In the genomic region with DNA sequence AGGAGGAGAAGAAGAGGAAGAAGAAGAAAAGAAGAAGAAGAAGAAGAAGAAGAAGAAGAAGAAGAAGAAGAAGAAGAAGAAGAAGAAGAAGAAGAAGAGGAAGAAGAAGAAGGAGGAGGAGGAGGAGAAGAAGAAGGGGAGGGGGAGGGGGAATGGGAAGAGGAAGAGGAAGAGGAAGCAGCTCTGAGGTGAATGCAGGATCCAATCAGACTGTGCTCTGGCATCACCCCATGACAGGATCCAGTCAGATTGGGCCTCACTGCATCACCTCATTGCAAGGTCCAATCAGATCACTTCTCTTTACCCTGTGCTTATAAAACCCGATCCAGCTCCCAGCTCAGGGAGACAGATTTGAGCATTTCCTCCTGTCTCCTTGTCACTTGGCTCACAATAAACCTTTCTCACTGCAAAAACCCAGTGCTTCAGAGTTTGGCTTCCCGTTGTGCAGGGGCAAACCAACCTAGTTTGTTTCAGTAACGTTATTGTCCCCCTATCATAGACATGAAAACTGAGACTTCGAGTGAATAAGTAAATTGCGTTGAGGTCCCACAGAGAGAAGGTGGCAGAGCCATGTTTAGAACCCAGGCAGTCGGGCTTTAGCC, we compare ENCODE assay signal across 17 cellular contexts. TPM values are rescaled to one million over a fixed set of nuclear protein-coding genes. Genes with fewer than 3 reads are reported as not detected.
A peak's percentile ranks its signal among the peaks of the same experiment; 100 is the strongest.
DNase-seq lines count a peak whose midpoint lies in the region; ATAC-seq, FAIRE-seq and TF ChIP-seq lines count a peak whose summit lies in the region.
"Had no signal": no experiment of that assay in that cellular context is flagged by ENCODE, and none has a peak within 500 bp of the region (broad histone marks: within the 10 kb centered on the region; RNA-seq: fewer than 3 reads in every experiment).

No MANE protein-coding gene starts in this region.

- no peaks in the 10 kb centered on the region for H3K79me2 ChIP-seq in GM12878 (ENCODE audit: control insufficient read depth, insufficient read depth, low read length)

- H3K27ac ChIP-seq in A673 (ENCODE audit: low read depth, low read length, poor library complexity, severe bottlenecking): no peak overlapping the region
- no peak overlapping the region for H3K27ac ChIP-seq in GM12878 (ENCODE audit: control insufficient read depth, insufficient read depth)
- H3K27ac ChIP-seq: GM23248, psoas muscle had no signal

- SMC1A ChIA-PET in GM12878 (lab: Charles Lee; ENCODE audit: uncharacterized antibody, unreplicated experiment): interaction anchor here (0.7 kb wide), 1 partner anchor 174 kb away, joined by 3 read pairs; no protein-coding TSS in a partner anchor

- CTCF ChIA-PET in A673 (lab: Charles Lee) (no interaction called here), GM12878 (lab: Yijun Ruan, JAX) (interaction anchor here (1.0 to 1.4 kb wide), 2 partner anchors 10 to 238 kb away, joined by 3 to 6 read pairs; no protein-coding TSS in a partner anchor)

- RAD21 ChIA-PET in GM12878 (lab: Charles Lee; ENCODE audit: unreplicated experiment): no interaction called here

- no peaks in the 10 kb centered on the region for H3K9me3 ChIP-seq in A673 (ENCODE audit: low read depth, low read length, poor library complexity, severe bottlenecking)
- H3K9me3 ChIP-seq in GM12878 (replicated peaks; ENCODE audit: control insufficient read depth, insufficient read depth, low read length): no peaks in the 10 kb centered on the region; the same call in 2 of the 3 replicates
- H3K9me3 ChIP-seq: psoas muscle had no signal

- peak; percentile 20 for DNase-seq in A673 (ENCODE audit: low spot score)
- peak; percentile 17 for DNase-seq in CD1c-positive myeloid dendritic cell (ENCODE audit: extremely low spot score)
- peak; percentile 31 for DNase-seq in M059J (ENCODE audit: low read depth)
- DNase-seq in GM12878 (ENCODE audit: low read depth, low spot score): no peak
- no peak for DNase-seq in SIG-M5 treated with dmso at 0.1 percent for 504 hours (lab: John Stamatoyannopoulos, UW; ENCODE audit: unreplicated experiment)
- DNase-seq in Right ventricle myocardium superior: no peak
- DNase-seq: central memory CD4-positive, alpha-beta T cell; effector CD4-positive, alpha-beta T cell; GM23248; head of caudate nucleus; NCI-H187; NCI-H524 treated with DMSO at 0.1 percent for 48 hours; nephron progenitor cell; psoas muscle; RPMI8226 had no signal

- H3K27me3 ChIP-seq in A673 (replicated peaks; ENCODE audit: insufficient read depth, low read depth, low read length, poor library complexity) (no peaks in the 10 kb centered on the region), GM12878 (replicated peaks in 1 of 2; ENCODE audit: control insufficient read depth in 2 of 2, insufficient read depth in 2 of 2, low read length in 1 of 2) (no peaks in the 10 kb centered on the region)

- no TSS peak for BruUV-seq in A673 (replicated peaks; lab: Mats Ljungman, UMichigan)
- no TSS peak for BruUV-seq in GM12878 (replicated peaks; lab: Mats Ljungman, UMichigan)

- no peaks in the 10 kb centered on the region for H4K20me1 ChIP-seq in GM12878 (ENCODE audit: control insufficient read depth, insufficient read depth)

- intact Hi-C loops in A673 (cut with micrococcal nuclease; ENCODE audit: unreplicated experiment): no loop called here
- intact Hi-C loops in GM12878 (cut with micrococcal nuclease; ENCODE audit: unreplicated experiment): no loop called here
- intact Hi-C loops in Right ventricle myocardium superior (cut with DNase I): no loop called here

- no peak overlapping the region for H3K9ac ChIP-seq in GM12878 (ENCODE audit: control insufficient read depth, insufficient read depth, low read length)
- H3K9ac ChIP-seq: GM23248 had no signal

- TF ChIP-seq CTCF in A673 (conservative IDR thresholded peaks at IDR 0.05; ENCODE audit: low read depth, low read length) (no peak), GM12878 (IDR thresholded peaks at IDR 0.05 in 2 of 3, conservative IDR thresholded peaks at IDR 0.05 in 1 of 3; ENCODE audit: control insufficient read depth in 2 of 3, extremely low read depth in 1 of 3, insufficient read depth in 1 of 3, low read depth in 3 of 3, low read length in 3 of 3) (no peak)

- TF ChIP-seq POLR2A in GM12878 (IDR thresholded peaks at IDR 0.05; ENCODE audit: low read depth, low read length): no peak

- TF ChIP-seq RAD21 in GM12878 (IDR thresholded peaks at IDR 0.05; ENCODE audit: insufficient read depth, low read depth, low read length): no peak

- no peak overlapping the region for H3K4me3 ChIP-seq in A673 (ENCODE audit: low read depth, low read length, poor library complexity, severe bottlenecking)
- H3K4me3 ChIP-seq in GM12878: no peak overlapping the region
- H3K4me3 ChIP-seq: GM23248, psoas muscle had no signal

- H3K4me1 ChIP-seq in A673 (ENCODE audit: insufficient read depth, low read length, poor library complexity, severe bottlenecking): no peaks in the 10 kb centered on the region
- H3K4me1 ChIP-seq in GM12878 (ENCODE audit: control insufficient read depth, insufficient read depth, low read length): no peaks in the 10 kb centered on the region
- H3K4me1 ChIP-seq: psoas muscle had no signal

- no peak overlapping the region for H2AFZ ChIP-seq in GM12878 (ENCODE audit: control insufficient read depth, low read depth, low read length)
- H2AFZ ChIP-seq: GM23248 had no signal

- FAIRE-seq in GM12878 (lab: Jason Lieb, UNC): no peak
- FAIRE-seq: islet of Langerhans had no signal

- no peak overlapping the region for H3K4me2 ChIP-seq in GM12878 (ENCODE audit: control insufficient read depth, insufficient read depth)

- TF ChIP-seq EP300 in GM12878 (IDR thresholded peaks at IDR 0.05; ENCODE audit: borderline replicate concordance in 1 of 2, control insufficient read depth in 1 of 2, low read depth in 2 of 2, low read length in 2 of 2): no peak

- ATAC-seq in GM12878: no peak
- no peak for ATAC-seq in HG03045 (IDR thresholded peaks at IDR 0.05; ENCODE audit: unreplicated experiment)
- no peak for ATAC-seq in Right ventricle myocardium superior (ENCODE audit: poor library complexity)
- ATAC-seq: psoas muscle had no signal

- 50% methylated on average over 6 of the region's 6 CpGs for WGBS in GM12878 (ENCODE audit: insufficient coverage, insufficient replicate concordance, low lambda C conversion rate, missing lambda C conversion rate)

- POLR2A ChIA-PET in A673 (lab: Charles Lee; ENCODE audit: low non-redundant PET) (no interaction called here), GM12878 (lab: Charles Lee) (no interaction called here)

- H3K36me3 ChIP-seq in A673 (ENCODE audit: insufficient read depth, low read length, poor library complexity, severe bottlenecking) (no peaks in the 10 kb centered on the region), GM12878 (ENCODE audit: control insufficient read depth in 2 of 2, insufficient read depth in 2 of 2, low read length in 1 of 2) (no peaks in the 10 kb centered on the region)

- in situ Hi-C loops in GM12878 (cut with MboI): no loop called here

RNA-seq across cellular contexts. Expression of a gene that starts 28.6 kb away (rescaled TPM):
- total RNA-seq in A673 (2021) (204 and 224 TPM in 2 replicates), GM12878 (2014; rRNA removed) (63.5 and 73.2 TPM in 2 replicates), GM12878 (2014; rRNA removed; fragmentation: Illumina TruSeq; extraction: Trizol) (81.9 and 84.6 TPM in 2 replicates), GM12878 (2021) (185 and 195 TPM in 2 replicates), Right ventricle myocardium superior (96.3 TPM)
- 135 and 185 TPM in 2 replicates for total RNA-seq in M059J (2014; rRNA removed; shearing (Covaris generic))
- 50.2 and 53.0 TPM in 2 replicates for total RNA-seq in GM12878 (2013; cell fraction: nucleolus; rRNA removed)
- polyA plus RNA-seq in GM12878 (2011; ENCODE audit: low read depth): 74.9 TPM
- polyA plus RNA-seq in GM12878 (2011; rRNA removed) (99.1 and 111 TPM in 2 replicates), GM12878 (2014; fragmentation: Illumina TruSeq; extraction: Trizol) (170 and 195 TPM in 2 replicates), GM12878 (2014; fragmentation: Nextera tagmentation; extraction: Ambion mirVana) (100 to 1,000 TPM; 136 to 153 TPM), GM12878 (2014; rRNA removed) (76.9 and 77.5 TPM in 2 replicates), GM12878 (2016; fragmentation: Nextera tagmentation; extraction: Ambion mirVana) (100 to 1,000 TPM; 307 to 323 TPM)
- 51.3 and 64.8 TPM in 2 replicates for polyA plus RNA-seq in GM12878 (2011; cell fraction: cytosol; rRNA removed)
- polyA plus RNA-seq in GM12878 (2011; cell fraction: nucleus; rRNA removed): 33.8 and 45.5 TPM in 2 replicates
- 91.9 and 107 TPM in 2 replicates for polyA plus RNA-seq in GM12878 (2012)
- polyA minus RNA-seq in GM12878 (2011; rRNA and poly(A)+ RNA removed): 38.3 and 45.1 TPM in 2 replicates
- 26.9 and 33.3 TPM in 2 replicates for polyA minus RNA-seq in GM12878 (2011; cell fraction: cytosol; rRNA and poly(A)+ RNA removed)
- 16.7 and 24.7 TPM in 2 replicates for polyA minus RNA-seq in GM12878 (2011; cell fraction: nucleus; rRNA and poly(A)+ RNA removed)

RNA-seq across cellular contexts. Expression of a gene that starts 46.6 kb away (rescaled TPM):
- 0.24 and 0.39 TPM in 2 replicates for total RNA-seq in A673 (2021)
- total RNA-seq in M059J (2014; rRNA removed; shearing (Covaris generic)): 0.02 TPM in 2 replicates
- total RNA-seq in GM12878 (2013; cell fraction: nucleolus; rRNA removed): not detected in 2 replicates
- total RNA-seq in GM12878 (2014; rRNA removed): under 0.01 TPM in 1 of 2 replicates, not detected in the other
- total RNA-seq in GM12878 (2014; rRNA removed; fragmentation: Illumina TruSeq; extraction: Trizol): not detected in 2 replicates
- total RNA-seq in GM12878 (2021): 0.05 TPM in 1 of 2 replicates, not detected in the other
- polyA plus RNA-seq in GM12878 (2011; ENCODE audit: low read depth): not detected
- polyA plus RNA-seq in GM12878 (2011; rRNA removed): 0.06 and 0.07 TPM in 2 replicates
- polyA plus RNA-seq in GM12878 (2011; cell fraction: cytosol; rRNA removed): 0.03 TPM in 2 replicates
- polyA plus RNA-seq in GM12878 (2011; cell fraction: nucleus; rRNA removed): 0.04 and 0.06 TPM in 2 replicates
- polyA plus RNA-seq in GM12878 (2012): 0.03 TPM in 1 of 2 replicates, not detected in the other
- not detected in 2 replicates for polyA plus RNA-seq in GM12878 (2014; fragmentation: Illumina TruSeq; extraction: Trizol)
- not detected for polyA plus RNA-seq in GM12878 (2014; fragmentation: Nextera tagmentation; extraction: Ambion mirVana)
- polyA plus RNA-seq in GM12878 (2014; rRNA removed): 0.05 TPM in 1 of 2 replicates, not detected in the other
- under 1 TPM in 1 of 2 experiments, not detected in 1; 0.07 TPM for polyA plus RNA-seq in GM12878 (2016; fragmentation: Nextera tagmentation; extraction: Ambion mirVana)
- polyA minus RNA-seq in GM12878 (2011; rRNA and poly(A)+ RNA removed): 0.31 TPM in 1 of 2 replicates, not detected in the other
- polyA minus RNA-seq in GM12878 (2011; cell fraction: cytosol; rRNA and poly(A)+ RNA removed): not detected in 2 replicates
- polyA minus RNA-seq in GM12878 (2011; cell fraction: nucleus; rRNA and poly(A)+ RNA removed): not detected in 2 replicates
- 0.13 TPM for total RNA-seq in Right ventricle myocardium superior
- polyA plus RNA-seq: GM23248 had no signal

RNA-seq across cellular contexts. Expression of a gene that starts 52.9 kb away (rescaled TPM):
- 42.2 and 47.7 TPM in 2 replicates for total RNA-seq in A673 (2021)
- total RNA-seq in M059J (2014; rRNA removed; shearing (Covaris generic)): 1.8 and 6.1 TPM in 2 replicates
- 156 and 164 TPM in 2 replicates for total RNA-seq in GM12878 (2013; cell fraction: nucleolus; rRNA removed)
- 9.8 and 14.2 TPM in 2 replicates for total RNA-seq in GM12878 (2014; rRNA removed)
- 9.5 and 11.1 TPM in 2 replicates for total RNA-seq in GM12878 (2014; rRNA removed; fragmentation: Illumina TruSeq; extraction: Trizol)
- total RNA-seq in GM12878 (2021): 29.0 and 35.0 TPM in 2 replicates
- 26.7 TPM for polyA plus RNA-seq in GM12878 (2011; ENCODE audit: low read depth)
- polyA plus RNA-seq in GM12878 (2011; rRNA removed): 57.7 and 66.8 TPM in 2 replicates
- polyA plus RNA-seq in GM12878 (2011; cell fraction: cytosol; rRNA removed): 61.4 and 79.4 TPM in 2 replicates
- polyA plus RNA-seq in GM12878 (2011; cell fraction: nucleus; rRNA removed): 337 and 458 TPM in 2 replicates
- polyA plus RNA-seq in GM12878 (2012): 36.5 and 38.1 TPM in 2 replicates
- polyA plus RNA-seq in GM12878 (2014; fragmentation: Illumina TruSeq; extraction: Trizol): 20.8 and 31.7 TPM in 2 replicates
- polyA plus RNA-seq in GM12878 (2014; fragmentation: Nextera tagmentation; extraction: Ambion mirVana): 1 to 10 TPM; 6.1 to 7.1 TPM
- 60.8 and 69.2 TPM in 2 replicates for polyA plus RNA-seq in GM12878 (2014; rRNA removed)
- polyA plus RNA-seq in GM12878 (2016; fragmentation: Nextera tagmentation; extraction: Ambion mirVana): 1 to 10 TPM; 7.8 to 8.6 TPM
- 14.6 and 22.4 TPM in 2 replicates for polyA minus RNA-seq in GM12878 (2011; rRNA and poly(A)+ RNA removed)
- 5.7 and 7.5 TPM in 2 replicates for polyA minus RNA-seq in GM12878 (2011; cell fraction: cytosol; rRNA and poly(A)+ RNA removed)
- polyA minus RNA-seq in GM12878 (2011; cell fraction: nucleus; rRNA and poly(A)+ RNA removed): 28.2 and 46.6 TPM in 2 replicates
- 2.7 TPM for total RNA-seq in Right ventricle myocardium superior

Comparison
In these comparisons a context has a peak if more than half of its experiments do, and no peak if none do; other contexts are left out.
1. DNase-seq: peak in A673 (single experiment), CD1c-positive myeloid dendritic cell (single experiment) and M059J (single experiment); none in GM12878 (single experiment), SIG-M5 treated with dmso at 0.1 percent for 504 hours (single experiment) and Right ventricle myocardium superior (single experiment).